In genomic region chr2:194549387-194549786, GRCh38 we compare ENCODE assay signal across 25 cellular contexts.
"Had no signal": no experiment of that assay in that cellular context is flagged by ENCODE, and none has a peak within 500 bp of the region (broad histone marks: within the 10 kb centered on the region; RNA-seq: fewer than 3 reads in every experiment).

No MANE protein-coding gene starts in this region.

- H3K27me3 Mint-ChIP-seq: dendritic cell treated with granulocyte-macrophage colony-stimulating factor and Interleukin-4, amounts not matched to agents 40 ng/mL and 50 ng/mL, for 4 days; effector memory CD8-positive, alpha-beta T cell had no signal

- H3K9me3 ChIP-seq: colonic mucosa, esophagus muscularis mucosa, esophagus squamous epithelium, gastrocnemius medialis, gastroesophageal sphincter, heart left ventricle, heart right ventricle had no signal

- H3K27me3 ChIP-seq: colonic mucosa, dorsolateral prefrontal cortex, esophagus muscularis mucosa, esophagus squamous epithelium, foreskin keratinocyte, gastrocnemius medialis, gastroesophageal sphincter, heart left ventricle, heart right ventricle had no signal

- DNase-seq: colonic mucosa; cortex of kidney; dermis blood vessel endothelial cell; dorsolateral prefrontal cortex; effector CD4-positive, alpha-beta T cell; effector CD8-positive, alpha-beta T cell; effector memory CD4-positive, alpha-beta T cell; effector memory CD8-positive, alpha-beta T cell; endodermal cell; erythroblast; esophagus squamous epithelium; foreskin fibroblast; foreskin keratinocyte; foreskin melanocyte; gastrocnemius medialis; glutamatergic neuron; head of caudate nucleus; heart left ventricle; heart right ventricle had no signal

- ATAC-seq: effector memory CD8-positive, alpha-beta T cell; esophagus mucosa; foreskin keratinocyte; gastrocnemius medialis; gastroesophageal sphincter; heart left ventricle; heart right ventricle had no signal

- H3K4me1 ChIP-seq: colonic mucosa, esophagus squamous epithelium, foreskin keratinocyte, gastrocnemius medialis, gastroesophageal sphincter, heart left ventricle, heart right ventricle had no signal

- H3K27ac ChIP-seq: colonic mucosa, coronary artery, dorsolateral prefrontal cortex, epithelial cell of prostate, esophagus muscularis mucosa, esophagus squamous epithelium, foreskin keratinocyte, gastrocnemius medialis, gastroesophageal sphincter, heart left ventricle, heart right ventricle had no signal

- H3K4me3 ChIP-seq: colonic mucosa, coronary artery, dorsolateral prefrontal cortex, esophagus muscularis mucosa, esophagus squamous epithelium, gastrocnemius medialis, gastroesophageal sphincter, heart left ventricle, heart right ventricle had no signal

- H3K36me3 ChIP-seq: colonic mucosa, esophagus muscularis mucosa, esophagus squamous epithelium, gastrocnemius medialis, gastroesophageal sphincter, heart left ventricle, heart right ventricle had no signal

- H3K9me3 Mint-ChIP-seq: dendritic cell treated with granulocyte-macrophage colony-stimulating factor and Interleukin-4, amounts not matched to agents 40 ng/mL and 50 ng/mL, for 4 days; effector memory CD8-positive, alpha-beta T cell had no signal

- H3K27ac Mint-ChIP-seq: dendritic cell treated with granulocyte-macrophage colony-stimulating factor and Interleukin-4, amounts not matched to agents 40 ng/mL and 50 ng/mL, for 4 days; effector memory CD8-positive, alpha-beta T cell; endodermal cell had no signal

- H3K4me3 Mint-ChIP-seq: dendritic cell treated with granulocyte-macrophage colony-stimulating factor and Interleukin-4, amounts not matched to agents 40 ng/mL and 50 ng/mL, for 4 days; effector memory CD8-positive, alpha-beta T cell; endodermal cell had no signal
